ENCODE assay signal across 8 cellular contexts in the genomic region with DNA sequence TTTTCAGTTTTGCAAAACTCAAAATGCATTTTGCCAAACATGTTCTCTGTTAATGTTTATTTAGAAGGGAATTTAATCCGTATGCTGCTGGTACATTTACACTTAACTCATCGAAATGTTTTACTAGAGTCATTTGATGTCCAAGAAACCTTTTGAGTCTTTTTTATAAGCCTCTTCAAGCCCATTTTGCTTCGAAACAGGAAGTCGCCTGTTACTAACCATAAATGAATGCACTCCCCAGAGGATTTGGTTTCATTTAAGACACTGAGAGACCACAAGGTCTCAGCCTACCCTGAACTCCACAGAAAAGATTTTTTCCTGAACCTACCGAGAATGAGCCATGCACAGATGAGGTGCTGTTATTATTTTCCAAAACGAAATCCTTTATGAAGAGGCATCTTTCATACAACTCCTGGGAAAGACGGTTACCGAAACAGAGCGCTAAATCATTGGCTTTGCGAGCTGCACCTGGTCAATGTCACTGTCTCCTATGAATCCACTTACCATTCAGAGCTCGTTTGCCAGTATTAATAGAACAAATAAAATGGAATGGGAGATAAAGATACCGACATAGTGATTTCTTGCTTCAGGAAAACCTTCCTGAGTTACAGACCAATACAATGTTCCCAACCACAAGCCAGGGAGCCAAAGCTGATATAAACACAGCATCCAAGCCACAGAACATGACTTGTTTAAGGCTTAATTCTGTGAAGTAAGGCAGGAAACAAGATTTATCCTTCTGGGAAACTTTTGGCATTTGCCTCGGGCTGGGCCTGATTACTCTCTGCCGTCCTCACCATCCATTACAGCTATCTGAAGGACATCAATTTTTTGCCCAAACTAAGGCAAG.
DNase-seq lines count a peak whose midpoint lies in the region; ATAC-seq, FAIRE-seq and TF ChIP-seq lines count a peak whose summit lies in the region.

No MANE protein-coding gene starts in this region.

- H3K27ac ChIP-seq in H1 (ENCODE audit: low read depth, low read length) (no peak overlapping the region), sigmoid colon (peak overlapping the region; percentile 67 to 81 (median 77)), body of pancreas (peak overlapping the region in 1 of 4 donors; percentile 43)

- no peak overlapping the region for H4K8ac ChIP-seq in H1 (ENCODE audit: extremely low read depth, insufficient read depth, low read length)

- no peaks in the 10 kb centered on the region for H3K79me1 ChIP-seq in H1 (ENCODE audit: low read depth, low read length)

- 91% methylated on average over 14 of the region's 14 CpGs; no CpG with 5 or more reads in 1 of the 2 experiments for WGBS in H1 (ENCODE audit: extremely low coverage in 1 of 2, insufficient coverage in 1 of 2, insufficient read length in 1 of 2, insufficient replicate concordance in 2 of 2, low coverage in 1 of 2, low lambda C conversion rate in 2 of 2, missing lambda C conversion rate in 1 of 2), 2 experiments
- 63 to 79% methylated on average over 14 of the region's 14 CpGs for WGBS in sigmoid colon, 2 donors
- 71 to 86% methylated on average over 14 of the region's 14 CpGs for WGBS in body of pancreas, 2 donors

- H3K4me1 ChIP-seq in H1 (replicated peaks in 1 of 4; ENCODE audit: control insufficient read depth in 3 of 4, insufficient read depth in 4 of 4, low read length in 3 of 4) (peaks cover 0 to 9% (median 0%) of the 10 kb centered on the region in 4 experiments; a peak in 1 of 7 replicates), sigmoid colon (peaks cover 0 to 44% (median 36%) of the 10 kb centered on the region in 4 donors), body of pancreas (no peaks in the 10 kb centered on the region)

- H2BK120ac ChIP-seq in H1 (replicated peaks; ENCODE audit: low read depth, low read length): no peak overlapping the region

- H3K4me3 ChIP-seq in AG10803 (ENCODE audit: low read length) (peak overlapping the region; percentile 39), H1 (ENCODE audit: extremely low read depth in 1 of 4, insufficient read depth in 2 of 4, low read depth in 3 of 4, low read length in 4 of 4) (no peak overlapping the region), sigmoid colon (peak overlapping the region in 3 of 4 donors; percentile 5 to 23 (median 7)), body of pancreas (no peak overlapping the region)

- no peak overlapping the region for H3K4ac ChIP-seq in H1 (replicated peaks; ENCODE audit: insufficient read length, low read depth, low read length)

- no peak overlapping the region for H4K5ac ChIP-seq in H1 (ENCODE audit: insufficient read length, low read depth, low read length)

- H2BK20ac ChIP-seq in H1 (ENCODE audit: low read length): no peak overlapping the region

- no peak for TF ChIP-seq RAD21 in H1 (IDR thresholded peaks at IDR 0.05 in 1 of 2, conservative IDR thresholded peaks at IDR 0.05 in 1 of 2; ENCODE audit: low read depth in 2 of 2, low read length in 2 of 2)

- no peak overlapping the region for H4K91ac ChIP-seq in H1 (replicated peaks; ENCODE audit: insufficient read length, low read length)

- H2BK12ac ChIP-seq in H1 (ENCODE audit: low read depth, low read length): no peak overlapping the region

- H2BK15ac ChIP-seq in H1 (ENCODE audit: low read length): no peak overlapping the region

- ATAC-seq in GM21423 (IDR thresholded peaks at IDR 0.05; ENCODE audit: unreplicated experiment) (peak; percentile 93), body of pancreas (no peak)

- CTCF ChIA-PET in H1 (lab: Charles Lee; ENCODE audit: partially characterized antibody): no interaction called here

- no peak for TF ChIP-seq POLR2A in H1 (IDR thresholded peaks at IDR 0.05; ENCODE audit: control extremely low read depth in 1 of 2, low read depth in 2 of 2, low read length in 2 of 2)
- TF ChIP-seq POLR2A in sigmoid colon (IDR thresholded peaks at IDR 0.05): no peak
- no peak for TF ChIP-seq POLR2A in body of pancreas (IDR thresholded peaks at IDR 0.05)

- POLR2A ChIA-PET in H1 (lab: Charles Lee; ENCODE audit: partially characterized antibody): no interaction called here

- TF ChIP-seq CTCF in AG10803 (conservative IDR thresholded peaks at IDR 0.05; ENCODE audit: low read length): no peak
- TF ChIP-seq CTCF in H1 (IDR thresholded peaks at IDR 0.05; ENCODE audit: control extremely low read depth in 1 of 3, insufficient read depth in 1 of 3, low read depth in 1 of 3, low read length in 3 of 3): no peak
- no peak for TF ChIP-seq CTCF in sigmoid colon (IDR thresholded peaks at IDR 0.05)
- TF ChIP-seq CTCF in body of pancreas (IDR thresholded peaks at IDR 0.05): no peak

- H2AK5ac ChIP-seq in H1 (ENCODE audit: low read depth, low read length): no peak overlapping the region

- no peak for FAIRE-seq in H1 (lab: Jason Lieb, UNC)

- intact Hi-C loops in sigmoid colon (cut with DNase I): loop anchor here (1.0 to 10.0 kb wide), 8 partner anchors 32 to 888 kb away; partner anchors contain the start of gene OSR1
- intact Hi-C loops in body of pancreas (cut with DNase I): no loop called here

- H2BK5ac ChIP-seq in H1 (ENCODE audit: low read depth, low read length): no peak overlapping the region

- in situ Hi-C loops in KBM-7 (cut with MboI; ENCODE audit: low pct_unique_long_range_greater_than_20kb, low sequenced_read_pairs): no loop called here

- H3K36me3 ChIP-seq in H1 (ENCODE audit: control insufficient read depth in 2 of 4, insufficient read depth in 4 of 4, low read length in 3 of 4) (no peaks in the 10 kb centered on the region), sigmoid colon (no peaks in the 10 kb centered on the region), body of pancreas (replicated peaks in 1 of 2; ENCODE audit: insufficient read depth in 1 of 2, low read depth in 2 of 2) (no peaks in the 10 kb centered on the region)

- TF ChIP-seq EP300 in H1 (IDR thresholded peaks at IDR 0.05; ENCODE audit: borderline replicate concordance in 1 of 2, low read depth in 2 of 2, low read length in 2 of 2) (no peak), sigmoid colon (IDR thresholded peaks at IDR 0.05) (peak; percentile 0 to 75 (median 58))

- H2AFZ ChIP-seq in H1 (ENCODE audit: low read length): 0 out of 2 replicates have a peak overlapping the region, but pooled peaks have one; percentile 58

- H3K18ac ChIP-seq in H1 (ENCODE audit: extremely low read depth, low read length): no peak overlapping the region

- H4K20me1 ChIP-seq in H1 (replicated peaks in 1 of 2; ENCODE audit: control insufficient read depth in 1 of 2, insufficient read depth in 2 of 2, low read length in 2 of 2): no peaks in the 10 kb centered on the region

- no peak overlapping the region for H3K23ac ChIP-seq in H1 (ENCODE audit: insufficient read length)

- H3K9me3 ChIP-seq in H1 (ENCODE audit: insufficient read depth in 2 of 2, low read depth in 1 of 2, low read length in 1 of 2) (no peaks in the 10 kb centered on the region), sigmoid colon (no peaks in the 10 kb centered on the region), body of pancreas (no peaks in the 10 kb centered on the region)

- no peak overlapping the region for H3K14ac ChIP-seq in H1 (ENCODE audit: insufficient read length)

- no peaks in the 10 kb centered on the region for H3K79me2 ChIP-seq in H1 (ENCODE audit: control insufficient read depth in 1 of 2, insufficient read depth in 2 of 2, low read length in 2 of 2)

- DNase-seq in AG10803 (ENCODE audit: low read depth): peak; percentile 96
- DNase-seq in KBM-7: peak; percentile 7
- no peak for DNase-seq in H1 (ENCODE audit: low read depth in 1 of 2, low spot score in 2 of 2)
- peak; percentile 75 for DNase-seq in sigmoid colon
- no peak for DNase-seq in body of pancreas
- no peak for DNase-seq in activated T-cell treated with anti-CD3 and anti-CD28 coated beads, Interleukin-2, amount 50 U/mL, for 48 hours
- DNase-seq in stimulated activated CD4-positive, alpha-beta T cell treated with anti-CD3 and anti-CD28 coated beads, Interleukin-1b, Interleukin-23, amount 100 ng/mL, for 48 hours: no peak

- H3K23me2 ChIP-seq in H1 (ENCODE audit: low read depth, low read length): no peaks in the 10 kb centered on the region

- no peak overlapping the region for H3K4me2 ChIP-seq in H1 (ENCODE audit: insufficient read depth in 1 of 2, low read depth in 2 of 2, low read length in 2 of 2)

- H3K56ac ChIP-seq in H1 (replicated peaks; ENCODE audit: insufficient read length, low read depth, low read length): no peak overlapping the region

- H3K9ac ChIP-seq in H1 (replicated peaks in 1 of 4; ENCODE audit: extremely low read depth in 1 of 4, low read depth in 3 of 4, low read length in 3 of 4): no peak overlapping the region

- H3K27me3 ChIP-seq in H1 (replicated peaks in 1 of 4; ENCODE audit: control insufficient read depth in 3 of 4, extremely low read depth in 1 of 4, insufficient read depth in 3 of 4, low read length in 3 of 4) (no peaks in the 10 kb centered on the region), sigmoid colon (no peaks in the 10 kb centered on the region), body of pancreas (no peaks in the 10 kb centered on the region)

TF ChIP-seq in H1, 55 proteins besides CTCF, POLR2A, EP300 and RAD21:
- TF ChIP-seq KDM5A (IDR thresholded peaks at IDR 0.05; ENCODE audit: low read length) (no peak), RBBP5 (IDR thresholded peaks at IDR 0.05; ENCODE audit: borderline replicate concordance, low read depth, low read length) (no peak), CREB1 (IDR thresholded peaks at IDR 0.05) (no peak), E2F6 (IDR thresholded peaks at IDR 0.05) (no peak), EZH2 (IDR thresholded peaks at IDR 0.05; ENCODE audit: low read depth, low read length, severe bottlenecking) (no peak), SRF (IDR thresholded peaks at IDR 0.05; ENCODE audit: low read depth, low read length) (no peak), HDAC2 (IDR thresholded peaks at IDR 0.05; ENCODE audit: borderline replicate concordance in 1 of 2, low read depth in 2 of 2, low read length in 2 of 2) (no peak), FOSL1 (IDR thresholded peaks at IDR 0.05; ENCODE audit: insufficient read depth, low read depth, low read length) (no peak)

Comparison
In these comparisons a context has a peak if more than half of its experiments do, and no peak if none do; other contexts are left out.
1. DNase-seq: peak in AG10803 (single experiment), KBM-7 (single experiment) and sigmoid colon (single experiment); none in H1 (0 of 2), body of pancreas (0 of 4), activated T-cell treated with anti-CD3 and anti-CD28 coated beads, Interleukin-2, amount 50 U/mL, for 48 hours (0 of 2) and stimulated activated CD4-positive, alpha-beta T cell treated with anti-CD3 and anti-CD28 coated beads, Interleukin-1b, Interleukin-23, amount 100 ng/mL, for 48 hours (single experiment).
2. H3K4me3 ChIP-seq: peak in AG10803 (single experiment) and sigmoid colon (3 of 4); none in H1 (0 of 4) and body of pancreas (0 of 2).